In genomic region chr11:2482745-2483144, GRCh38 we compare ENCODE assay signal across 30 cellular contexts. TPM values are rescaled to one million over a fixed set of nuclear protein-coding genes. Genes with fewer than 3 reads are reported as not detected.
DNase-seq lines count a peak whose midpoint lies in the region; ATAC-seq and TF ChIP-seq lines count a peak whose summit lies in the region.
"Had no signal": no experiment of that assay in that cellular context is flagged by ENCODE, and none has a peak within 500 bp of the region (broad histone marks: within the 10 kb centered on the region; RNA-seq: fewer than 3 reads in every experiment).

No MANE protein-coding gene starts in this region.

- peaks cover 47% of the 10 kb centered on the region for H3K4me1 Mint-ChIP-seq in CD14-positive monocyte
- peaks cover 24% of the 10 kb centered on the region for H3K4me1 Mint-ChIP-seq in activated T-cell treated with anti-CD3 and anti-CD28 coated beads, Interleukin-2, amount 50 U/mL, for 72 hours (ENCODE audit: low read depth)
- H3K4me1 Mint-ChIP-seq: nephron had no signal

- peaks cover 27 to 43% (median 42%) of the 10 kb centered on the region in 7 donors for H3K9me3 Mint-ChIP-seq in CD14-positive monocyte
- H3K9me3 Mint-ChIP-seq in activated T-cell treated with anti-CD3 and anti-CD28 coated beads, Interleukin-2, amount 50 U/mL, for 72 hours = peaks cover 7 to 22% of the 10 kb centered on the region in 2 donors

- ATAC-seq in omental fat pad (ENCODE audit: low FRiP score) (no peak), GM21390 (IDR thresholded peaks at IDR 0.05; ENCODE audit: unreplicated experiment) (no peak)
- ATAC-seq in activated T-cell treated with anti-CD3 and anti-CD28 coated beads, Interleukin-2, amount 50 U/mL, for 72 hours (replicated peaks in 1 of 2) = no peak
- ATAC-seq: lower lobe of right lung, right lobe of liver had no signal

- TF ChIP-seq CTCF in CD14-positive monocyte (IDR thresholded peaks at IDR 0.05) = no peak
- TF ChIP-seq CTCF in omental fat pad (IDR thresholded peaks at IDR 0.05) = no peak

- H3K27ac Mint-ChIP-seq in CD14-positive monocyte = peak overlapping the region; percentile 2 to 99 (median 98)
- no peak overlapping the region for H3K27ac Mint-ChIP-seq in activated T-cell treated with anti-CD3 and anti-CD28 coated beads, Interleukin-2, amount 50 U/mL, for 72 hours
- H3K27ac Mint-ChIP-seq: activated B cell treated with CpG ODN at 0.5 μM for 24 hours; activated naive CD4-positive, alpha-beta T cell treated with anti-CD3 and anti-CD28 coated beads, Interleukin-2, amount 10 ng/mL, durations not matched to agents 7 days and 5 days; nephron had no signal

- H3K36me3 ChIP-seq in H7 (replicated peaks; ENCODE audit: control insufficient read depth, insufficient read depth, low read length) = no peaks in the 10 kb centered on the region
- H3K36me3 ChIP-seq: breast epithelium, lower lobe of right lung, Peyer's patch, right lobe of liver, SJCRH30 had no signal

- no peak for DNase-seq in CD14-positive monocyte (ENCODE audit: low spot score)
- DNase-seq in H7 = peak; percentile 18
- peak; percentile 61 for DNase-seq in NCI-H774 (lab: John Stamatoyannopoulos, UW)
- peak; percentile 14 for DNase-seq in omental fat pad (ENCODE audit: low spot score)
- no peak for DNase-seq in retina
- no peak for DNase-seq in epidermal melanocyte (ENCODE audit: insufficient read length, low spot score)
- DNase-seq in activated T-cell treated with anti-CD3 and anti-CD28 coated beads, Interleukin-2, amount 50 U/mL, for 72 hours = no peak
- DNase-seq: activated B cell treated with CpG ODN at 0.5 μM for 24 hours; activated CD4-positive, alpha-beta T cell treated with anti-CD3 and anti-CD28 coated beads, Interleukin-2, amount 50 U/mL, for 1 hour; activated naive CD4-positive, alpha-beta T cell treated with anti-CD3 and anti-CD28 coated beads, Interleukin-2, amount 10 ng/mL, durations not matched to agents 7 days and 5 days; amygdala; effector CD8-positive, alpha-beta T cell; erythroblast; kidney; lower lobe of right lung; NCI-H1436; NCI-H2171; NCI-H524; posterior cingulate gyrus; right lobe of liver; SJCRH30; stimulated activated CD4-positive, alpha-beta T cell treated with anti-CD3 and anti-CD28 coated beads, Interleukin-4, amount 100 ng/mL, for 1 hour had no signal

- intact Hi-C loops in CD14-positive monocyte (cut with micrococcal nuclease) = loop anchor here (5.0 kb wide), 2 partner anchors 35 to 45 kb away; partner anchors contain the start of gene KCNQ1 (in 1 of the 2)

- H3K4me3 Mint-ChIP-seq in CD14-positive monocyte = no peak overlapping the region
- no peak overlapping the region for H3K4me3 Mint-ChIP-seq in activated T-cell treated with anti-CD3 and anti-CD28 coated beads, Interleukin-2, amount 50 U/mL, for 72 hours
- H3K4me3 Mint-ChIP-seq: activated B cell treated with CpG ODN at 0.5 μM for 24 hours; activated naive CD4-positive, alpha-beta T cell treated with anti-CD3 and anti-CD28 coated beads, Interleukin-2, amount 10 ng/mL, durations not matched to agents 7 days and 5 days; nephron had no signal

- peaks cover 49 to 63% of the 10 kb centered on the region in 2 donors for H3K36me3 Mint-ChIP-seq in CD14-positive monocyte
- H3K36me3 Mint-ChIP-seq in activated T-cell treated with anti-CD3 and anti-CD28 coated beads, Interleukin-2, amount 50 U/mL, for 72 hours (ENCODE audit: insufficient read depth in 2 of 2) = peaks cover 19 to 33% of the 10 kb centered on the region in 2 donors

- H3K27me3 ChIP-seq in H7 (ENCODE audit: control insufficient read depth, insufficient read depth, low read length) = peaks cover 5% of the 10 kb centered on the region; the same call in 1 of the 2 replicates
- H3K27me3 ChIP-seq: BLaER1, Peyer's patch, right lobe of liver had no signal

- no peak overlapping the region for H3K4me3 ChIP-seq in H7 (ENCODE audit: insufficient read depth, low read depth, low read length)
- H3K4me3 ChIP-seq: BLaER1, breast epithelium, lower lobe of right lung, Peyer's patch, right lobe of liver, SJCRH30 had no signal

- H3K27me3 Mint-ChIP-seq in CD14-positive monocyte (ENCODE audit: low read depth in 3 of 3) = peaks cover 0 to 7% (median 3%) of the 10 kb centered on the region in 3 donors
- no peaks in the 10 kb centered on the region for H3K27me3 Mint-ChIP-seq in activated T-cell treated with anti-CD3 and anti-CD28 coated beads, Interleukin-2, amount 50 U/mL, for 72 hours (ENCODE audit: low read depth)
- H3K27me3 Mint-ChIP-seq: activated B cell treated with CpG ODN at 0.5 μM for 24 hours; activated naive CD4-positive, alpha-beta T cell treated with anti-CD3 and anti-CD28 coated beads, Interleukin-2, amount 10 ng/mL, durations not matched to agents 7 days and 5 days had no signal

RNA-seq across cellular contexts. Expression of gene KCNQ1, which starts 37.9 kb away (rescaled TPM):
- 10 to 100 TPM; 14.9 to 21.6 TPM for polyA plus RNA-seq in CD14-positive monocyte
- total RNA-seq in H7 (2014; rRNA removed; shearing (Covaris generic)) = 0.18 and 0.48 TPM in 2 replicates
- total RNA-seq in omental fat pad = 1 to 10 TPM; 4.5 to 5.9 (median 5.2) TPM
- 10 to 100 TPM; 11.4 TPM for total RNA-seq in activated T-cell treated with anti-CD3 and anti-CD28 coated beads, Interleukin-2, amount 50 U/mL, for 72 hours
- total RNA-seq: fibroblast of villous mesenchyme, MCF 10A, SJCRH30 had no signal

RNA-seq across cellular contexts. Expression of gene TRPM5, which starts 38.4 kb away (rescaled TPM):
- polyA plus RNA-seq in CD14-positive monocyte = not detected
- total RNA-seq in H7 (2014; rRNA removed; shearing (Covaris generic)) = not detected in 2 replicates
- under 1 TPM in 1 of 4 donors, not detected in 3; 0.63 TPM for total RNA-seq in omental fat pad
- total RNA-seq in activated T-cell treated with anti-CD3 and anti-CD28 coated beads, Interleukin-2, amount 50 U/mL, for 72 hours = under 1 TPM in 1 of 2 donors, not detected in 1; 0.07 TPM
- total RNA-seq: activated B cell treated with CpG ODN at 0.5 μM for 24 hours, breast epithelium, fibroblast of villous mesenchyme, lower lobe of right lung, MCF 10A, right lobe of liver, SJCRH30, subcutaneous adipose tissue had no signal

Comparison
In these comparisons a context has a peak if more than half of its experiments do, and no peak if none do; other contexts are left out.
1. DNase-seq: peak in H7 (single experiment), NCI-H774 (single experiment) and omental fat pad (single experiment); none in CD14-positive monocyte (single experiment), retina (single experiment), epidermal melanocyte (single experiment) and activated T-cell treated with anti-CD3 and anti-CD28 coated beads, Interleukin-2, amount 50 U/mL, for 72 hours (0 of 2).